Comparison of ENCODE assay signal across 18 cellular contexts in the genomic region with DNA sequence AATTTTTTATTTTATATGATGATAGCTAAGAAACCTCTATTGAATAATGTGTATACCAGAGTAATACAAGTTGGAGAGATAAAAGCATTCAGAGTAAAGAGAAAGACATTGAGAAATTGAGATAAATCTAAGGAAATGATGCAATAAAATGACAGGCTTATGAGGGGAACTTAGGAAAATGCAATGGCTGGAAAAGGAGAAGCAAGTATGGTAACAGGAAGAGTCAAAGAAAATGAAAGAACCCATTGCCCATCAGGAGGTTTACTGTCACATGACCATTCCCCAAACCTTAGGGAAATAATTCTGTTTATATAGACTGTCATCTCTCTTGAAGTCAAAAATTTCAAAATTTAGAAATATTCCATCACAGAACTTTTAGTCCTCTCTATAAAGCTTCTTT.
"Had no signal": no experiment of that assay in that cellular context is flagged by ENCODE, and none has a peak within 500 bp of the region (broad histone marks: within the 10 kb centered on the region; RNA-seq: fewer than 3 reads in every experiment).

No MANE protein-coding gene starts in this region.

- H3K27me3 ChIP-seq: heart right ventricle, neutrophil, ovary, upper lobe of right lung had no signal

- H3K4me1 ChIP-seq: heart right ventricle, upper lobe of right lung had no signal

- H3K27ac ChIP-seq: heart right ventricle, neutrophil, ovary, skin epidermis, upper lobe of right lung had no signal

- H3K36me3 ChIP-seq: heart right ventricle, neutrophil, ovary, upper lobe of right lung had no signal

- DNase-seq: activated CD4-positive, alpha-beta T cell treated with anti-CD3 and anti-CD28 coated beads for 4 hours; activated CD4-positive, alpha-beta T cell treated with anti-CD3 and anti-CD28 coated beads, Interleukin-2, amount 50 U/mL, for 4 hours; activated CD4-positive, CD25-positive, alpha-beta regulatory T cell; activated CD8-positive, alpha-beta memory T cell treated with anti-CD3 and anti-CD28 coated beads for 24 hours; activated effector memory CD4-positive, alpha-beta T cell treated with Interleukin-2 at 50 U/mL for 16 hours; activated naive CD4-positive, alpha-beta T cell treated with Interleukin-2 at 50 U/mL for 16 hours; anterior cingulate cortex; endodermal cell; foreskin fibroblast; heart right ventricle; naive B cell; nephron progenitor cell; ovary; stimulated activated CD4-positive, alpha-beta T cell treated with anti-CD3 and anti-CD28 coated beads, Interleukin-4, amount 100 ng/mL, for 24 hours; substantia nigra; upper lobe of right lung had no signal

- H3K4me3 ChIP-seq: heart right ventricle, ovary, skin epidermis, upper lobe of right lung had no signal

- H3K9me3 ChIP-seq: neutrophil, ovary, upper lobe of right lung had no signal
